ENCODE assay signal across 23 cellular contexts in genomic region chr17:65745241-65745640, GRCh38.
"Had no signal": no experiment of that assay in that cellular context is flagged by ENCODE, and none has a peak within 500 bp of the region (broad histone marks: within the 10 kb centered on the region; RNA-seq: fewer than 3 reads in every experiment).

No MANE protein-coding gene starts in this region.

- ATAC-seq: K562 had no signal

- H3K4me2 ChIP-seq: KMS-11, SK-N-SH had no signal

- FAIRE-seq: HTR-8/SVneo, K562, RCC 7860 had no signal

- H3K27ac ChIP-seq: HL-60, KMS-11 had no signal

- H3K4me3 ChIP-seq: K562 had no signal

- H3K9me3 ChIP-seq: SK-N-SH had no signal

- H3K9me3 Mint-ChIP-seq: IgD-negative memory B cell had no signal

- H3K4me3 Mint-ChIP-seq: IgD-negative memory B cell had no signal

- H3K27me3 Mint-ChIP-seq: IgD-negative memory B cell had no signal

- DNase-seq: Kasumi-1, MM.1S, NCI-H1092 treated with DMSO at 0.1 percent for 48 hours, NCI-H1436, NCI-H187, NCI-H2029, NCI-H2081 treated with DMSO at 0.1 percent for 48 hours, NCI-H2171, NCI-H226, NCI-H446, NCI-H510A, NCI-H524 treated with DMSO at 0.1 percent for 48 hours, NCI-H69, NCI-H774, RPMI8226, SHP77, SK-N-SH had no signal

- H3K27ac Mint-ChIP-seq: IgD-negative memory B cell had no signal

- H3K36me3 Mint-ChIP-seq: IgD-negative memory B cell had no signal
